Comparison of ENCODE assay signal across 9 cellular contexts in the genomic region with DNA sequence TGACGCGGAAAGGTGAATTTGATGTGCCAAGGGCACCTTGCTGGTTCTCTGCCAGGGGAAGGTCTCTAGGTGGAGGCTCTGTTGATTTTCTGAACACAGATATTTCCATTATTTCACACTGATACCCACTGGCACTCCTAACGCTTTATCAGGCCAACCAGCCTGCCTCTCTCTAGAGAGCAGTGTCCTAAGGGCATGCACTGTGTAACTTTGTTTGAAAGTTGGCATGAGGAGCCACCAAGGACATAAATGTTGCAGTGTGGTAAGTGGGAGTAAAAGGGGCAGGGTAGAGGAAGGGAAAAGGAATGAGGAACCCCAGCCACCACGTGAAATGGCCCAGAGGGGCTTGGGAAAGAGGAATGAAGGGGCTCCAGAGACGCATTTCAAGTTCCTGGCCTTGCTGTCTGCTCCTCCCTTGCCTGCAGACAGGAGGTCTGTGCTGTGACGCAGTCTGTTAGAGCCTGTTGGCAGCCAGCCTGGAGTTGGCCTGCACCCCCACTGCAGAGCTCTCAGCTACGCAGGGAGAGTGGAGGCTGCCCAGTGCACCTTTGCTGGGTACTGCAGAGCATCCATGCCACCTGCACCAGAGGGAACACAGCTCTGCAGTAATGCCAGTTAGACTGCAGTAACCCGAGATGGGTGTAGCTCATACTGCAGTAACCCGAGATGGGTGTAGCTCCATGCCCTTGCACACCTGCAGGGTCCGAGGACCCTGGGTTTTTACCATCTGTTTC.
DNase-seq lines count a peak whose midpoint lies in the region; ATAC-seq and TF ChIP-seq lines count a peak whose summit lies in the region.
"Had no signal": no experiment of that assay in that cellular context is flagged by ENCODE, and none has a peak within 500 bp of the region (broad histone marks: within the 10 kb centered on the region; RNA-seq: fewer than 3 reads in every experiment).

No MANE protein-coding gene starts in this region.

- no peaks in the 10 kb centered on the region for H4K20me1 ChIP-seq in GM23338 (replicated peaks; ENCODE audit: insufficient read depth)

- H3K4me1 Mint-ChIP-seq in GM23338 = peaks cover 27% of the 10 kb centered on the region
- peaks cover 0 to 1% of the 10 kb centered on the region in 2 donors for H3K4me1 Mint-ChIP-seq in effector memory CD8-positive, alpha-beta T cell (ENCODE audit: low read depth in 2 of 2)

- no peak overlapping the region for H3K4me3 ChIP-seq in GM23338

- DNase-seq in GM23338 (ENCODE audit: low spot score) (peak; percentile 66), RPMI7951 (ENCODE audit: low read depth) (peak; percentile 89), Right ventricle myocardium inferior (ENCODE audit: missing footprints) (peak; percentile 73), posterior cingulate gyrus (peak; percentile 45 to 96 (median 80)), NOMO-1 treated with DMSO at 0.1 percent for 48 hours (lab: John Stamatoyannopoulos, UW; ENCODE audit: unreplicated experiment) (no peak)
- no peak for DNase-seq in effector memory CD8-positive, alpha-beta T cell

- ATAC-seq in GM23338 (peak; percentile 98), Right ventricle myocardium inferior (peak; percentile 93), GM18909 (IDR thresholded peaks at IDR 0.05; ENCODE audit: poor library complexity, unreplicated experiment) (no peak), GM21381 (IDR thresholded peaks at IDR 0.05; ENCODE audit: unreplicated experiment) (no peak)
- no peak for ATAC-seq in effector memory CD8-positive, alpha-beta T cell (replicated peaks)

- no peaks in the 10 kb centered on the region for H3K36me3 Mint-ChIP-seq in GM23338 (ENCODE audit: low read depth)
- H3K36me3 Mint-ChIP-seq in effector memory CD8-positive, alpha-beta T cell (ENCODE audit: insufficient read depth) = peaks cover 3% of the 10 kb centered on the region

- no peaks in the 10 kb centered on the region for H3K79me2 ChIP-seq in GM23338 (replicated peaks; ENCODE audit: insufficient read depth)

- peaks cover 20% of the 10 kb centered on the region for H3K4me1 ChIP-seq in GM23338 (ENCODE audit: insufficient read depth)

- H3K27ac ChIP-seq in GM23338 (ENCODE audit: low read depth) = no peak overlapping the region
- H3K27ac ChIP-seq: epithelial cell of prostate had no signal

- H3K27me3 Mint-ChIP-seq in GM23338 (ENCODE audit: insufficient read depth, low read depth, poor library complexity) = peaks cover 3% of the 10 kb centered on the region
- H3K27me3 Mint-ChIP-seq in effector memory CD8-positive, alpha-beta T cell = peaks cover 36 to 46% of the 10 kb centered on the region in 2 donors

- no peaks in the 10 kb centered on the region for H3K36me3 ChIP-seq in GM23338 (ENCODE audit: insufficient read depth)

- intact Hi-C loops in Right ventricle myocardium inferior (cut with DNase I) = no loop called here
- intact Hi-C loops in posterior cingulate gyrus (cut with DNase I) = no loop called here

- no peaks in the 10 kb centered on the region for H3F3A ChIP-seq in GM23338 (replicated peaks; ENCODE audit: low read depth)

- H2AFZ ChIP-seq in GM23338 = peak overlapping the region; percentile 86; the same call in 1 of the 2 replicates

- peak overlapping the region; percentile 67; the same call in 1 of the 2 replicates for H3K4me2 ChIP-seq in GM23338

- no peaks in the 10 kb centered on the region for H3K27me3 ChIP-seq in GM23338 (ENCODE audit: insufficient read depth)

- H3K9me3 Mint-ChIP-seq in GM23338 = no peaks in the 10 kb centered on the region
- H3K9me3 Mint-ChIP-seq in effector memory CD8-positive, alpha-beta T cell = peaks cover 0 to 2% of the 10 kb centered on the region in 2 donors

- no peak overlapping the region for H3K27ac Mint-ChIP-seq in GM23338
- no peak overlapping the region for H3K27ac Mint-ChIP-seq in effector memory CD8-positive, alpha-beta T cell

- TF ChIP-seq CTCF in GM23338 (conservative IDR thresholded peaks at IDR 0.05; ENCODE audit: low read depth in 2 of 2) = no peak

- no peak overlapping the region for H3K4me3 Mint-ChIP-seq in GM23338
- no peak overlapping the region for H3K4me3 Mint-ChIP-seq in effector memory CD8-positive, alpha-beta T cell

- H3K9me2 ChIP-seq in GM23338 (ENCODE audit: insufficient read depth) = peaks cover 2% of the 10 kb centered on the region; the same call in 1 of the 2 replicates

TF ChIP-seq in GM23338, 12 proteins besides CTCF, POLR2A, EP300 and RAD21 (continues in another document):
- TF ChIP-seq NANOG (IDR thresholded peaks at IDR 0.05; ENCODE audit: borderline replicate concordance) (no peak), JUNB (IDR thresholded peaks at IDR 0.05; ENCODE audit: unreplicated experiment) (no peak), EZH2 (IDR thresholded peaks at IDR 0.05; ENCODE audit: low read depth, unreplicated experiment) (no peak), STAT1 (IDR thresholded peaks at IDR 0.05; ENCODE audit: unreplicated experiment) (no peak), CREB1 (CRISPR knock-in tag; IDR thresholded peaks at IDR 0.05; ENCODE audit: low read depth) (no peak), EZH2phosphoT487 (IDR thresholded peaks at IDR 0.05; ENCODE audit: unreplicated experiment) (no peak), ZNF331 (CRISPR knock-in tag; IDR thresholded peaks at IDR 0.05; ENCODE audit: low read depth) (no peak), POLR2AphosphoS5 (IDR thresholded peaks at IDR 0.05; ENCODE audit: low read depth) (no peak), ZNF114 (CRISPR knock-in tag; IDR thresholded peaks at IDR 0.05) (no peak)
- TF ChIP-seq, protein P1, sequence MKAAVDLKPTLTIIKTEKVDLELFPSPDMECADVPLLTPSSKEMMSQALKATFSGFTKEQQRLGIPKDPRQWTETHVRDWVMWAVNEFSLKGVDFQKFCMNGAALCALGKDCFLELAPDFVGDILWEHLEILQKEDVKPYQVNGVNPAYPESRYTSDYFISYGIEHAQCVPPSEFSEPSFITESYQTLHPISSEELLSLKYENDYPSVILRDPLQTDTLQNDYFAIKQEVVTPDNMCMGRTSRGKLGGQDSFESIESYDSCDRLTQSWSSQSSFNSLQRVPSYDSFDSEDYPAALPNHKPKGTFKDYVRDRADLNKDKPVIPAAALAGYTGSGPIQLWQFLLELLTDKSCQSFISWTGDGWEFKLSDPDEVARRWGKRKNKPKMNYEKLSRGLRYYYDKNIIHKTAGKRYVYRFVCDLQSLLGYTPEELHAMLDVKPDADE (IDR thresholded peaks at IDR 0.05) = no peak
- TF ChIP-seq, protein P2, sequence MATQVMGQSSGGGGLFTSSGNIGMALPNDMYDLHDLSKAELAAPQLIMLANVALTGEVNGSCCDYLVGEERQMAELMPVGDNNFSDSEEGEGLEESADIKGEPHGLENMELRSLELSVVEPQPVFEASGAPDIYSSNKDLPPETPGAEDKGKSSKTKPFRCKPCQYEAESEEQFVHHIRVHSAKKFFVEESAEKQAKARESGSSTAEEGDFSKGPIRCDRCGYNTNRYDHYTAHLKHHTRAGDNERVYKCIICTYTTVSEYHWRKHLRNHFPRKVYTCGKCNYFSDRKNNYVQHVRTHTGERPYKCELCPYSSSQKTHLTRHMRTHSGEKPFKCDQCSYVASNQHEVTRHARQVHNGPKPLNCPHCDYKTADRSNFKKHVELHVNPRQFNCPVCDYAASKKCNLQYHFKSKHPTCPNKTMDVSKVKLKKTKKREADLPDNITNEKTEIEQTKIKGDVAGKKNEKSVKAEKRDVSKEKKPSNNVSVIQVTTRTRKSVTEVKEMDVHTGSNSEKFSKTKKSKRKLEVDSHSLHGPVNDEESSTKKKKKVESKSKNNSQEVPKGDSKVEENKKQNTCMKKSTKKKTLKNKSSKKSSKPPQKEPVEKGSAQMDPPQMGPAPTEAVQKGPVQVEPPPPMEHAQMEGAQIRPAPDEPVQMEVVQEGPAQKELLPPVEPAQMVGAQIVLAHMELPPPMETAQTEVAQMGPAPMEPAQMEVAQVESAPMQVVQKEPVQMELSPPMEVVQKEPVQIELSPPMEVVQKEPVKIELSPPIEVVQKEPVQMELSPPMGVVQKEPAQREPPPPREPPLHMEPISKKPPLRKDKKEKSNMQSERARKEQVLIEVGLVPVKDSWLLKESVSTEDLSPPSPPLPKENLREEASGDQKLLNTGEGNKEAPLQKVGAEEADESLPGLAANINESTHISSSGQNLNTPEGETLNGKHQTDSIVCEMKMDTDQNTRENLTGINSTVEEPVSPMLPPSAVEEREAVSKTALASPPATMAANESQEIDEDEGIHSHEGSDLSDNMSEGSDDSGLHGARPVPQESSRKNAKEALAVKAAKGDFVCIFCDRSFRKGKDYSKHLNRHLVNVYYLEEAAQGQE (IDR thresholded peaks at IDR 0.05; ENCODE audit: unreplicated experiment) = no peak

Comparison
In these comparisons a context has a peak if more than half of its experiments do, and no peak if none do; other contexts are left out.
1. ATAC-seq: peak in GM23338 (single experiment) and Right ventricle myocardium inferior (single experiment); none in GM18909 (single experiment), effector memory CD8-positive, alpha-beta T cell (single experiment) and GM21381 (single experiment).
2. DNase-seq: peak in GM23338 (single experiment), RPMI7951 (single experiment), Right ventricle myocardium inferior (single experiment) and posterior cingulate gyrus (10 of 10); none in NOMO-1 treated with DMSO at 0.1 percent for 48 hours (single experiment) and effector memory CD8-positive, alpha-beta T cell (0 of 3).